Comparison of ENCODE assay signal across 13 cellular contexts in genomic region chr20:48910360-48910781, GRCh38. TPM values are rescaled to one million over a fixed set of nuclear protein-coding genes. Genes with fewer than 3 reads are reported as not detected.
DNase-seq lines count a peak whose midpoint lies in the region; ATAC-seq, FAIRE-seq and TF ChIP-seq lines count a peak whose summit lies in the region.
"Had no signal": no experiment of that assay in that cellular context is flagged by ENCODE, and none has a peak within 500 bp of the region (broad histone marks: within the 10 kb centered on the region; RNA-seq: fewer than 3 reads in every experiment).

No MANE protein-coding gene starts in this region.

- peaks cover 0 to 6% of the 10 kb centered on the region in 2 donors for H3K27me3 ChIP-seq in left lung

- H3K36me3 Mint-ChIP-seq in CD14-positive monocyte = peaks cover 6 to 7% of the 10 kb centered on the region in 2 donors
- no peaks in the 10 kb centered on the region for H3K36me3 Mint-ChIP-seq in IgD-negative memory B cell
- peaks cover 3% of the 10 kb centered on the region for H3K36me3 Mint-ChIP-seq in activated CD8-positive, alpha-beta T cell treated with anti-CD3 and anti-CD28 coated beads, Interleukin-2, amount 10 ng/mL, durations not matched to agents 7 days and 5 days (ENCODE audit: low read depth)

- no peaks in the 10 kb centered on the region for H3K36me3 ChIP-seq in left lung

- H3K27me3 Mint-ChIP-seq in CD14-positive monocyte (ENCODE audit: low read depth in 3 of 3) (peaks cover 0 to 6% (median 3%) of the 10 kb centered on the region in 3 donors), IgD-negative memory B cell (no peaks in the 10 kb centered on the region)
- H3K27me3 Mint-ChIP-seq in activated CD8-positive, alpha-beta T cell treated with anti-CD3 and anti-CD28 coated beads, Interleukin-2, amount 10 ng/mL, durations not matched to agents 7 days and 5 days (ENCODE audit: low read depth) = peaks cover 11% of the 10 kb centered on the region

- intact Hi-C loops in CD14-positive monocyte (cut with micrococcal nuclease) = no loop called here
- intact Hi-C loops in left lung (cut with DNase I) = no loop called here

- POLR2A ChIA-PET in activated CD8-positive, alpha-beta T cell treated with anti-CD3 and anti-CD28 coated beads, Interleukin-2, amount 10 ng/mL, durations not matched to agents 7 days and 5 days (lab: Charles Lee) = no interaction called here

- CTCF ChIA-PET in activated CD8-positive, alpha-beta T cell treated with anti-CD3 and anti-CD28 coated beads, Interleukin-2, amount 10 ng/mL, durations not matched to agents 7 days and 5 days (lab: Charles Lee) = no interaction called here

- no peak overlapping the region for H3K27ac ChIP-seq in left lung

- peaks cover 0 to 15% of the 10 kb centered on the region in 2 donors for H3K4me1 ChIP-seq in left lung

- H3K27ac Mint-ChIP-seq in CD14-positive monocyte (peak overlapping the region; percentile 91 to 100 (median 97)), IgD-negative memory B cell (peak overlapping the region; percentile 3 to 97 (median 47))
- no peak overlapping the region for H3K27ac Mint-ChIP-seq in activated CD8-positive, alpha-beta T cell treated with anti-CD3 and anti-CD28 coated beads, Interleukin-2, amount 10 ng/mL, durations not matched to agents 7 days and 5 days

- no peak overlapping the region for H3K4me3 ChIP-seq in left lung

- peaks cover 50% of the 10 kb centered on the region for H3K4me1 Mint-ChIP-seq in CD14-positive monocyte
- peaks cover 16 to 30% (median 21%) of the 10 kb centered on the region in 3 donors for H3K4me1 Mint-ChIP-seq in IgD-negative memory B cell
- peaks cover 5% of the 10 kb centered on the region for H3K4me1 Mint-ChIP-seq in activated CD8-positive, alpha-beta T cell treated with anti-CD3 and anti-CD28 coated beads, Interleukin-2, amount 10 ng/mL, durations not matched to agents 7 days and 5 days (ENCODE audit: low read depth)

- peak; percentile 63 for ATAC-seq in activated CD8-positive, alpha-beta T cell treated with anti-CD3 and anti-CD28 coated beads, Interleukin-2, amount 10 ng/mL, durations not matched to agents 7 days and 5 days
- ATAC-seq in left lung (peak; percentile 73), GM19463 (IDR thresholded peaks at IDR 0.05; ENCODE audit: unreplicated experiment) (no peak), HG03280 (IDR thresholded peaks at IDR 0.05; ENCODE audit: unreplicated experiment) (no peak)

- DNase-seq in CD14-positive monocyte (ENCODE audit: low spot score) (peak; percentile 91), left lung (no peak), GM12892 (ENCODE audit: insufficient read length) (no peak), NCI-H82 (lab: John Stamatoyannopoulos, UW) (no peak)
- DNase-seq in activated CD8-positive, alpha-beta T cell treated with anti-CD3 and anti-CD28 coated beads, Interleukin-2, amount 10 ng/mL, durations not matched to agents 7 days and 5 days = no peak
- DNase-seq: activated CD4-positive, CD25-positive, alpha-beta regulatory T cell treated with anti-CD3 and anti-CD28 coated beads, Interleukin-2, amount 50 U/mL, for 72 hours; activated naive CD4-positive, alpha-beta T cell; GDM1; NCI-H2107; SHP77 had no signal

- peaks cover 0 to 8% of the 10 kb centered on the region in 2 donors for H3K9me3 ChIP-seq in left lung

- H3K4me3 Mint-ChIP-seq in CD14-positive monocyte (peak overlapping the region in 1 of 2 donors; percentile 39), IgD-negative memory B cell (no peak overlapping the region)
- no peak overlapping the region for H3K4me3 Mint-ChIP-seq in activated CD8-positive, alpha-beta T cell treated with anti-CD3 and anti-CD28 coated beads, Interleukin-2, amount 10 ng/mL, durations not matched to agents 7 days and 5 days

- TF ChIP-seq CTCF in CD14-positive monocyte (IDR thresholded peaks at IDR 0.05) (no peak), left lung (IDR thresholded peaks at IDR 0.05) (no peak)

- no peak for FAIRE-seq in GM12892 (lab: Jason Lieb, UNC)

- H3K9me3 Mint-ChIP-seq in CD14-positive monocyte (peaks cover 2 to 9% (median 6%) of the 10 kb centered on the region in 7 donors), IgD-negative memory B cell (peaks cover 0 to 5% (median 0%) of the 10 kb centered on the region in 3 donors)
- H3K9me3 Mint-ChIP-seq in activated CD8-positive, alpha-beta T cell treated with anti-CD3 and anti-CD28 coated beads, Interleukin-2, amount 10 ng/mL, durations not matched to agents 7 days and 5 days (ENCODE audit: insufficient read depth) = peaks cover 6% of the 10 kb centered on the region

- TF ChIP-seq POLR2A in GM12892 (IDR thresholded peaks at IDR 0.05; ENCODE audit: low read depth, low read length) = no peak

RNA-seq across cellular contexts. Expression of gene ARFGEF2, which starts 11.1 kb away (rescaled TPM):
- 1 to 10 TPM; 4.6 to 5.5 TPM for polyA plus RNA-seq in CD14-positive monocyte
- 8.5 TPM for polyA plus RNA-seq in IgD-negative memory B cell
- 10 to 100 TPM; 19.1 to 20.1 TPM for total RNA-seq in activated CD8-positive, alpha-beta T cell treated with anti-CD3 and anti-CD28 coated beads, Interleukin-2, amount 10 ng/mL, durations not matched to agents 7 days and 5 days
- total RNA-seq in left lung = 10 to 100 TPM; 31.6 to 34.5 TPM
- 17.0 TPM for polyA plus RNA-seq in GM12892 (2012; ENCODE audit: missing spikeins)

Comparison
In these comparisons a context has a peak if more than half of its experiments do, and no peak if none do; other contexts are left out.
1. ATAC-seq: peak in activated CD8-positive, alpha-beta T cell treated with anti-CD3 and anti-CD28 coated beads, Interleukin-2, amount 10 ng/mL, durations not matched to agents 7 days and 5 days (single experiment) and left lung (single experiment); none in GM19463 (single experiment) and HG03280 (single experiment).